8 cellular contexts compared by ENCODE assay signal in genomic region chr12:118064608-118065007, GRCh38. TPM values are rescaled to one million over a fixed set of nuclear protein-coding genes. Genes with fewer than 3 reads are reported as not detected.
A peak's percentile ranks its signal among the peaks of the same experiment; 100 is the strongest.
DNase-seq lines count a peak whose midpoint lies in the region; ATAC-seq and TF ChIP-seq lines count a peak whose summit lies in the region.

No MANE protein-coding gene starts in this region.

- H4K20me1 ChIP-seq in hepatocyte (ENCODE audit: insufficient read depth, poor library complexity, severe bottlenecking): no peaks in the 10 kb centered on the region

- no peak for TF ChIP-seq POLR2A in Peyer's patch (IDR thresholded peaks at IDR 0.05)

- in situ Hi-C loops in SK-MEL-5 (cut with HindIII; ENCODE audit: low pct_unique_long_range_greater_than_20kb, low sequenced_read_pairs): no loop called here

- H3K9me2 ChIP-seq in hepatocyte (replicated peaks; ENCODE audit: insufficient read depth): no peaks in the 10 kb centered on the region

- H3K4me1 ChIP-seq in hepatocyte (ENCODE audit: insufficient read depth) (peaks cover 23% of the 10 kb centered on the region), Peyer's patch (peaks cover 0 to 37% (median 5%) of the 10 kb centered on the region in 4 donors)

- peak overlapping the region; percentile 98 for H3K4me2 ChIP-seq in hepatocyte

- H3K27ac ChIP-seq in hepatocyte (peak overlapping the region; percentile 98), Peyer's patch (peak overlapping the region in 2 of 4 donors; percentile 75 to 98)

- intact Hi-C loops in Right ventricle myocardium superior (cut with DNase I): no loop called here

- DNase-seq in AG10803 (ENCODE audit: low read depth): no peak
- peak; percentile 15 for DNase-seq in SK-MEL-5 (ENCODE audit: low read depth, low spot score)
- DNase-seq in hepatocyte (ENCODE audit: low spot score): no peak
- no peak for DNase-seq in globus pallidus (ENCODE audit: low spot score)
- no peak for DNase-seq in Peyer's patch
- no peak for DNase-seq in Right ventricle myocardium superior

- H3K4me3 ChIP-seq in AG10803 (ENCODE audit: low read length) (no peak overlapping the region), hepatocyte (no peak overlapping the region), Peyer's patch (no peak overlapping the region)

- ATAC-seq in GM18508 (IDR thresholded peaks at IDR 0.05; ENCODE audit: insufficient read depth, unreplicated experiment): peak; percentile 61
- no peak for ATAC-seq in GM21515 (IDR thresholded peaks at IDR 0.05; ENCODE audit: unreplicated experiment)
- no peak for ATAC-seq in Right ventricle myocardium superior (ENCODE audit: poor library complexity)

- TF ChIP-seq CTCF in AG10803 (conservative IDR thresholded peaks at IDR 0.05; ENCODE audit: low read length) (peak; percentile 19; the same call in 1 of the 2 replicates), hepatocyte (IDR thresholded peaks at IDR 0.05; ENCODE audit: poor library complexity) (peak; percentile 16), Peyer's patch (IDR thresholded peaks at IDR 0.05) (peak in 1 of 6 experiments; percentile 12)

- peaks cover 15% of the 10 kb centered on the region for H3K79me2 ChIP-seq in hepatocyte

- H3K27me3 ChIP-seq in hepatocyte: no peaks in the 10 kb centered on the region
- H3K27me3 ChIP-seq in Peyer's patch: no peaks in the 10 kb centered on the region

- no peak overlapping the region for H2AFZ ChIP-seq in hepatocyte

- H3K9me3 ChIP-seq in hepatocyte (ENCODE audit: low read depth): no peaks in the 10 kb centered on the region
- H3K9me3 ChIP-seq in Peyer's patch: no peaks in the 10 kb centered on the region

- WGBS in hepatocyte (ENCODE audit: low lambda C conversion rate, missing lambda C conversion rate): 61% methylated on average over 2 of the region's 2 CpGs

- H3K36me3 ChIP-seq in hepatocyte (replicated peaks; ENCODE audit: insufficient read depth, low read depth) (no peaks in the 10 kb centered on the region), Peyer's patch (peaks cover 0 to 3% (median 0%) of the 10 kb centered on the region in 3 donors)

RNA-seq across cellular contexts. Expression of gene WSB2, which starts 3.6 kb away (rescaled TPM):
- total RNA-seq in SK-MEL-5 (2014; rRNA removed; shearing (Covaris generic)): 223 and 248 TPM in 2 replicates
- 135 and 167 TPM in 2 replicates for polyA plus RNA-seq in SK-MEL-5 (2015; cell fraction: cytosol; rRNA removed)
- polyA plus RNA-seq in SK-MEL-5 (2015; cell fraction: nucleus; rRNA removed): 48.9 and 68.7 TPM in 2 replicates
- 86.2 and 99.5 TPM in 2 replicates for total RNA-seq in hepatocyte
- polyA plus RNA-seq in hepatocyte: 45.4 and 51.5 TPM in 2 replicates
- 100 to 1,000 TPM in 3 of 4 donors, 10 to 100 TPM in 1; 76.7 to 146 (median 110) TPM for total RNA-seq in Peyer's patch
- 98.1 TPM for total RNA-seq in Right ventricle myocardium superior

RNA-seq across cellular contexts. Expression of gene VSIG10, which starts 39.2 kb away (rescaled TPM):
- 28.1 and 32.2 TPM in 2 replicates for total RNA-seq in SK-MEL-5 (2014; rRNA removed; shearing (Covaris generic))
- 18.1 and 61.9 TPM in 2 replicates for polyA plus RNA-seq in SK-MEL-5 (2015; cell fraction: cytosol; rRNA removed)
- polyA plus RNA-seq in SK-MEL-5 (2015; cell fraction: nucleus; rRNA removed): 27.2 and 52.5 TPM in 2 replicates
- total RNA-seq in hepatocyte (21.0 and 22.8 TPM in 2 replicates), Peyer's patch (100 to 1,000 TPM in 3 of 4 donors, 10 to 100 TPM in 1; 72.6 to 342 (median 208) TPM), Right ventricle myocardium superior (12.0 TPM)
- polyA plus RNA-seq in hepatocyte: 12.0 and 14.6 TPM in 2 replicates

RNA-seq across cellular contexts. Expression of gene RFC5, which starts 48.1 kb away (rescaled TPM):
- 37.6 and 43.3 TPM in 2 replicates for total RNA-seq in SK-MEL-5 (2014; rRNA removed; shearing (Covaris generic))
- polyA plus RNA-seq in SK-MEL-5 (2015; cell fraction: cytosol; rRNA removed): 41.9 and 51.6 TPM in 2 replicates
- 74.3 and 86.3 TPM in 2 replicates for polyA plus RNA-seq in SK-MEL-5 (2015; cell fraction: nucleus; rRNA removed)
- 16.3 and 18.6 TPM in 2 replicates for total RNA-seq in hepatocyte
- 12.6 and 17.3 TPM in 2 replicates for polyA plus RNA-seq in hepatocyte
- total RNA-seq in Peyer's patch: 10 to 100 TPM in 2 of 4 donors, 1 to 10 TPM in 2; 8.3 to 18.2 (median 10.6) TPM
- 3.5 TPM for total RNA-seq in Right ventricle myocardium superior
